13 cellular contexts compared by ENCODE assay signal in genomic region chr9:86974421-86974820, GRCh38.
"Had no signal": no experiment of that assay in that cellular context is flagged by ENCODE, and none has a peak within 500 bp of the region (broad histone marks: within the 10 kb centered on the region; RNA-seq: fewer than 3 reads in every experiment).

No MANE protein-coding gene starts in this region.

- H3K4me3 ChIP-seq: colonic mucosa, thyroid gland had no signal

- H3K4me1 ChIP-seq: colonic mucosa had no signal

- H3K9me3 ChIP-seq: colonic mucosa, thyroid gland had no signal

- DNase-seq: activated CD4-positive, alpha-beta T cell treated with anti-CD3 and anti-CD28 coated beads, Interleukin-2, amount 50 U/mL, for 4 hours; amniotic stem cell; caudate nucleus; colonic mucosa; hippocampal formation; left cardiac atrium; mesendoderm; naive thymus-derived CD8-positive, alpha-beta T cell; retina; stimulated activated CD4-positive, alpha-beta T cell treated with anti-CD3 and anti-CD28 coated beads, Interleukin-2, amount 100 ng/mL, for 24 hours; stimulated activated naive CD4-positive, alpha-beta T cell treated with Interleukin-2 at 50 U/mL for 16 hours; T-helper 2 cell; thyroid gland had no signal

- H3K27ac ChIP-seq: colonic mucosa, thyroid gland had no signal

- H3K27me3 ChIP-seq: colonic mucosa, thyroid gland had no signal

- ATAC-seq: left cardiac atrium; naive thymus-derived CD8-positive, alpha-beta T cell had no signal

- H3K36me3 ChIP-seq: colonic mucosa, thyroid gland had no signal
